Comparison of ENCODE assay signal across 13 cellular contexts in the genomic region with DNA sequence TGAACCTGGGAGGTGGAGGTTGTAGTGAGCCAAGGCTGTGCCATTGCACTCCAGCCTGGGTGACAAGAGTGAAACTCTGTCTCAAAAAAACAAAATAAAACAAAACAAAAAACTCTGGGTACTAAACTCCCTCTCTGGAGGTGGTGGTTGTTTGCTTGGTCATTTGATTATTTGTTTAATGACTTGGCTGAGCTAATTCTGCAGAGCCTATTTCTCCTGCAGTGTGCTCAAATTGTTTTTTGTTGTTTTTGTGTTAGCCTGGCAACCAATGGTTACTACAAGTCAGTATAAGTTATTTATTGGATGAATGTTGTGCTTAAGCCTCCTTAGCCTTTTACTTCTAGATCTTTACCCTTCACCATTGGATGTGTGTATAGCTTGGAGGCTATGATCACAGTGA.
A peak's percentile ranks its signal among the peaks of the same experiment; 100 is the strongest.
DNase-seq lines count a peak whose midpoint lies in the region; ATAC-seq and TF ChIP-seq lines count a peak whose summit lies in the region.
"Had no signal": no experiment of that assay in that cellular context is flagged by ENCODE, and none has a peak within 500 bp of the region (broad histone marks: within the 10 kb centered on the region; RNA-seq: fewer than 3 reads in every experiment).

No MANE protein-coding gene starts in this region.

- peak overlapping the region; percentile 27; the same call in 1 of the 2 replicates for H3K9ac ChIP-seq in PC-3 (ENCODE audit: low read length)

- TF ChIP-seq CTCF in 22Rv1 (IDR thresholded peaks at IDR 0.05) (no peak), PC-3 (conservative IDR thresholded peaks at IDR 0.05; ENCODE audit: low read depth, low read length) (no peak), tibial artery (IDR thresholded peaks at IDR 0.05) (no peak), A673 (conservative IDR thresholded peaks at IDR 0.05; ENCODE audit: low read depth, low read length) (no peak)

- BruUV-seq in PC-3 (replicated peaks; lab: Mats Ljungman, UMichigan) (no TSS peak), A673 (replicated peaks; lab: Mats Ljungman, UMichigan) (no TSS peak)

- intact Hi-C loops in PC-3 (cut with micrococcal nuclease) (loop anchor here (2.0 kb wide), 1 partner anchor 101 kb away; no protein-coding TSS in a partner anchor), tibial artery (cut with DNase I; ENCODE audit: low total_unique reads) (no loop called here), A673 (cut with micrococcal nuclease; ENCODE audit: unreplicated experiment) (no loop called here)

- no peaks in the 10 kb centered on the region for H3K79me2 ChIP-seq in PC-3 (ENCODE audit: low read length)

- H3K9me2 ChIP-seq in PC-3 (replicated peaks; ENCODE audit: low read length), result no peaks in the 10 kb centered on the region

- H4K20me1 ChIP-seq in PC-3 (ENCODE audit: low read length), result no peaks in the 10 kb centered on the region

- POLR2A ChIA-PET in PC-3 (lab: Charles Lee; ENCODE audit: unreplicated experiment), result no interaction called here
- POLR2A ChIA-PET in A673 (lab: Charles Lee; ENCODE audit: low non-redundant PET), result no interaction called here

- 0 out of 2 replicates have a peak overlapping the region, but pooled peaks have one; percentile 17 for H2AFZ ChIP-seq in PC-3 (ENCODE audit: low read length)

- peak overlapping the region; percentile 9; the same call in 1 of the 2 replicates for H3K4me2 ChIP-seq in PC-3 (ENCODE audit: low read length)

- H3F3A ChIP-seq in PC-3 (ENCODE audit: low read length, unreplicated experiment), result no peaks in the 10 kb centered on the region

- H3K9me3 ChIP-seq in PC-3 (ENCODE audit: low read length) (no peaks in the 10 kb centered on the region), tibial artery (no peaks in the 10 kb centered on the region), A673 (ENCODE audit: low read depth, low read length, poor library complexity, severe bottlenecking) (no peaks in the 10 kb centered on the region)
- H3K9me3 ChIP-seq: HAP-1 had no signal

- H3K36me3 ChIP-seq in PC-3 (ENCODE audit: low read depth, low read length) (no peaks in the 10 kb centered on the region), tibial artery (no peaks in the 10 kb centered on the region), A673 (ENCODE audit: insufficient read depth, low read length, poor library complexity, severe bottlenecking) (no peaks in the 10 kb centered on the region)
- H3K36me3 ChIP-seq: HAP-1 had no signal

- H3K27me3 ChIP-seq in PC-3 (ENCODE audit: low read length) (no peaks in the 10 kb centered on the region), tibial artery (no peaks in the 10 kb centered on the region), A673 (replicated peaks; ENCODE audit: insufficient read depth, low read depth, low read length, poor library complexity) (peaks cover 3% of the 10 kb centered on the region)

- peak overlapping the region; percentile 88 for H3K27ac ChIP-seq in 22Rv1
- H3K27ac ChIP-seq in PC-3 (ENCODE audit: low read length), result peak overlapping the region; percentile 71
- no peak overlapping the region for H3K27ac ChIP-seq in tibial artery
- H3K27ac ChIP-seq in A673 (ENCODE audit: low read depth, low read length, poor library complexity, severe bottlenecking), result no peak overlapping the region

- H3K4me1 ChIP-seq in PC-3 (ENCODE audit: insufficient read depth, low read length) (peaks cover 6% of the 10 kb centered on the region), tibial artery (no peaks in the 10 kb centered on the region), A673 (ENCODE audit: insufficient read depth, low read length, poor library complexity, severe bottlenecking) (no peaks in the 10 kb centered on the region)
- H3K4me1 ChIP-seq: HAP-1 had no signal

- DNase-seq in NCI-H2081 (lab: John Stamatoyannopoulos, UW) (peak; percentile 6 to 37), NCI-H2081 treated with DMSO at 0.1 percent for 48 hours (lab: John Stamatoyannopoulos, UW) (no peak), M059J (ENCODE audit: low read depth) (peak; percentile 2), PC-3 (peak; percentile 73), tibial artery (no peak), A673 (ENCODE audit: low spot score) (no peak), NCI-H1417 (lab: John Stamatoyannopoulos, UW) (no peak)
- DNase-seq: C1 segment of cervical spinal cord; CD4-positive, alpha-beta T cell; DND-41; GDM1 had no signal

- ATAC-seq in PC-3, result peak; percentile 88

- H3K4me3 ChIP-seq in PC-3 (ENCODE audit: low read length) (no peak overlapping the region), tibial artery (no peak overlapping the region), A673 (ENCODE audit: low read depth, low read length, poor library complexity, severe bottlenecking) (no peak overlapping the region)
- H3K4me3 ChIP-seq: HAP-1 had no signal

- CTCF ChIA-PET in PC-3 (lab: Charles Lee), result no interaction called here
- CTCF ChIA-PET in A673 (lab: Charles Lee), result no interaction called here

Comparison
In these comparisons a context has a peak if more than half of its experiments do, and no peak if none do; other contexts are left out.
1. DNase-seq: peak in NCI-H2081 (2 of 2), M059J (single experiment) and PC-3 (single experiment); none in NCI-H2081 treated with DMSO at 0.1 percent for 48 hours (single experiment), tibial artery (0 of 2), A673 (single experiment) and NCI-H1417 (0 of 3).
2. H3K27ac ChIP-seq: peak in 22Rv1 (single experiment) and PC-3 (single experiment); none in tibial artery (0 of 2) and A673 (single experiment).